Comparison of ENCODE assay signal across 8 cellular contexts in genomic region chr5:140107312-140108092, GRCh38. TPM values are rescaled to one million over a fixed set of nuclear protein-coding genes. Genes with fewer than 3 reads are reported as not detected.
DNase-seq lines count a peak whose midpoint lies in the region; ATAC-seq and TF ChIP-seq lines count a peak whose summit lies in the region.

No MANE protein-coding gene starts in this region.

- peak overlapping the region; percentile 57 to 75 (median 66) for H3K4me3 ChIP-seq in BLaER1 treated with 17β-estradiol and CSF1 and Interleukin-3, amounts not matched to agents 10 nM and 100 nM
- peak overlapping the region; percentile 54 to 80 (median 54) for H3K4me3 ChIP-seq in liver (ENCODE audit: low read depth in 1 of 3, low read length in 3 of 3)

- peak in 1 of 2 donors; percentile 49 for TF ChIP-seq RAD21 in liver (IDR thresholded peaks at IDR 0.05)

- H3K27ac ChIP-seq in BLaER1 treated with 17β-estradiol and CSF1 and Interleukin-3, amounts not matched to agents 10 nM and 100 nM: peak overlapping the region; percentile 72 to 89 (median 82)
- peak overlapping the region; percentile 88 to 97 for H3K27ac ChIP-seq in liver (ENCODE audit: low read depth in 1 of 2, low read length in 2 of 2)

- no peaks in the 10 kb centered on the region for H3K9me3 ChIP-seq in BLaER1 treated with 17β-estradiol and CSF1 and Interleukin-3, amounts not matched to agents 10 nM and 100 nM (replicated peaks in 1 of 11)
- H3K9me3 ChIP-seq in liver (ENCODE audit: control insufficient read depth in 4 of 4, low read length in 3 of 4): no peaks in the 10 kb centered on the region

- peaks cover 45 to 49% (median 46%) of the 10 kb centered on the region in 11 experiments for H3K27me3 ChIP-seq in BLaER1 treated with 17β-estradiol and CSF1 and Interleukin-3, amounts not matched to agents 10 nM and 100 nM
- no peaks in the 10 kb centered on the region for H3K27me3 ChIP-seq in liver (ENCODE audit: control insufficient read depth in 4 of 4, insufficient read depth in 4 of 4, low read length in 3 of 4)

- under 1% methylated on average over 88 of the region's 88 CpGs for WGBS in liver

- peak; percentile 87 for DNase-seq in GM19238 (ENCODE audit: insufficient read length, low spot score)
- DNase-seq in NCI-H526 (lab: John Stamatoyannopoulos, UW): peak; percentile 93 to 98
- DNase-seq in activated CD4-positive, alpha-beta T cell treated with anti-CD3 and anti-CD28 coated beads, Interleukin-2, amount 50 U/mL, for 1 hour: peak; percentile 93
- DNase-seq in dedifferentiated amniotic fluid mesenchymal stem cell (ENCODE audit: extremely low spot score): peak; percentile 86
- peak; percentile 92 for DNase-seq in stimulated activated CD4-positive, alpha-beta T cell treated with anti-CD3 and anti-CD28 coated beads, Interleukin-4, amount 100 ng/mL, for 1 hour

- no peaks in the 10 kb centered on the region for H3K36me3 ChIP-seq in BLaER1 treated with 17β-estradiol and CSF1 and Interleukin-3, amounts not matched to agents 10 nM and 100 nM
- H3K36me3 ChIP-seq in liver (ENCODE audit: control insufficient read depth in 4 of 4, insufficient read depth in 3 of 4, low read depth in 1 of 4, low read length in 3 of 4): no peaks in the 10 kb centered on the region

- peak; percentile 89 for ATAC-seq in HG03439 (IDR thresholded peaks at IDR 0.05; ENCODE audit: unreplicated experiment)

- H3K9ac ChIP-seq in BLaER1 treated with 17β-estradiol and CSF1 and Interleukin-3, amounts not matched to agents 10 nM and 100 nM: peak overlapping the region; percentile 72 to 86 (median 83)
- H3K9ac ChIP-seq in liver (ENCODE audit: low read depth in 1 of 2, low read length in 2 of 2): peak overlapping the region; percentile 63 to 79

- peaks cover 21 to 40% (median 27%) of the 10 kb centered on the region in 10 experiments for H3K4me1 ChIP-seq in BLaER1 treated with 17β-estradiol and CSF1 and Interleukin-3, amounts not matched to agents 10 nM and 100 nM
- peaks cover 5 to 39% (median 29%) of the 10 kb centered on the region in 4 donors for H3K4me1 ChIP-seq in liver (ENCODE audit: control insufficient read depth in 4 of 4, insufficient read depth in 4 of 4, low read length in 3 of 4)

- H4K20me1 ChIP-seq in BLaER1 treated with 17β-estradiol and CSF1 and Interleukin-3, amounts not matched to agents 10 nM and 100 nM: peaks cover 37 to 45% (median 42%) of the 10 kb centered on the region in 11 experiments

- peak; percentile 11 for TF ChIP-seq CTCF in liver (IDR thresholded peaks at IDR 0.05; ENCODE audit: low read depth, low read length, missing input control)

- peak overlapping the region; percentile 85 to 99 (median 95) for H3K4me2 ChIP-seq in BLaER1 treated with 17β-estradiol and CSF1 and Interleukin-3, amounts not matched to agents 10 nM and 100 nM

TF ChIP-seq in liver, 16 proteins besides CTCF, POLR2A, EP300 and RAD21:
- TF ChIP-seq, protein P1, sequence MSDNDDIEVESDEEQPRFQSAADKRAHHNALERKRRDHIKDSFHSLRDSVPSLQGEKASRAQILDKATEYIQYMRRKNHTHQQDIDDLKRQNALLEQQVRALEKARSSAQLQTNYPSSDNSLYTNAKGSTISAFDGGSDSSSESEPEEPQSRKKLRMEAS (IDR thresholded peaks at IDR 0.05): peak; percentile 16
- TF ChIP-seq JUND (IDR thresholded peaks at IDR 0.05): no peak
- TF ChIP-seq FOXA2 (IDR thresholded peaks at IDR 0.05): no peak
- peak; percentile 7 to 28 for TF ChIP-seq EGR1 (IDR thresholded peaks at IDR 0.05; ENCODE audit: low read depth in 2 of 2)
- TF ChIP-seq RXRA (IDR thresholded peaks at IDR 0.05): no peak
- TF ChIP-seq YY1 (IDR thresholded peaks at IDR 0.05): peak; percentile 60
- TF ChIP-seq HNF4A (conservative IDR thresholded peaks at IDR 0.05): peak in 1 of 2 donors; percentile 24
- TF ChIP-seq, protein P2, sequence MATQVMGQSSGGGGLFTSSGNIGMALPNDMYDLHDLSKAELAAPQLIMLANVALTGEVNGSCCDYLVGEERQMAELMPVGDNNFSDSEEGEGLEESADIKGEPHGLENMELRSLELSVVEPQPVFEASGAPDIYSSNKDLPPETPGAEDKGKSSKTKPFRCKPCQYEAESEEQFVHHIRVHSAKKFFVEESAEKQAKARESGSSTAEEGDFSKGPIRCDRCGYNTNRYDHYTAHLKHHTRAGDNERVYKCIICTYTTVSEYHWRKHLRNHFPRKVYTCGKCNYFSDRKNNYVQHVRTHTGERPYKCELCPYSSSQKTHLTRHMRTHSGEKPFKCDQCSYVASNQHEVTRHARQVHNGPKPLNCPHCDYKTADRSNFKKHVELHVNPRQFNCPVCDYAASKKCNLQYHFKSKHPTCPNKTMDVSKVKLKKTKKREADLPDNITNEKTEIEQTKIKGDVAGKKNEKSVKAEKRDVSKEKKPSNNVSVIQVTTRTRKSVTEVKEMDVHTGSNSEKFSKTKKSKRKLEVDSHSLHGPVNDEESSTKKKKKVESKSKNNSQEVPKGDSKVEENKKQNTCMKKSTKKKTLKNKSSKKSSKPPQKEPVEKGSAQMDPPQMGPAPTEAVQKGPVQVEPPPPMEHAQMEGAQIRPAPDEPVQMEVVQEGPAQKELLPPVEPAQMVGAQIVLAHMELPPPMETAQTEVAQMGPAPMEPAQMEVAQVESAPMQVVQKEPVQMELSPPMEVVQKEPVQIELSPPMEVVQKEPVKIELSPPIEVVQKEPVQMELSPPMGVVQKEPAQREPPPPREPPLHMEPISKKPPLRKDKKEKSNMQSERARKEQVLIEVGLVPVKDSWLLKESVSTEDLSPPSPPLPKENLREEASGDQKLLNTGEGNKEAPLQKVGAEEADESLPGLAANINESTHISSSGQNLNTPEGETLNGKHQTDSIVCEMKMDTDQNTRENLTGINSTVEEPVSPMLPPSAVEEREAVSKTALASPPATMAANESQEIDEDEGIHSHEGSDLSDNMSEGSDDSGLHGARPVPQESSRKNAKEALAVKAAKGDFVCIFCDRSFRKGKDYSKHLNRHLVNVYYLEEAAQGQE (IDR thresholded peaks at IDR 0.05): peak; percentile 60
- TF ChIP-seq SP1 (IDR thresholded peaks at IDR 0.05): peak; percentile 59
- no peak for TF ChIP-seq HNF4G (IDR thresholded peaks at IDR 0.05)
- TF ChIP-seq, protein P3, sequence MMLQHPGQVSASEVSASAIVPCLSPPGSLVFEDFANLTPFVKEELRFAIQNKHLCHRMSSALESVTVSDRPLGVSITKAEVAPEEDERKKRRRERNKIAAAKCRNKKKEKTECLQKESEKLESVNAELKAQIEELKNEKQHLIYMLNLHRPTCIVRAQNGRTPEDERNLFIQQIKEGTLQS (IDR thresholded peaks at IDR 0.05): no peak
- TF ChIP-seq TAF1 (conservative IDR thresholded peaks at IDR 0.05): peak; percentile 41
- no peak for TF ChIP-seq GABPA (IDR thresholded peaks at IDR 0.05 in 1 of 2, conservative IDR thresholded peaks at IDR 0.05 in 1 of 2)
- no peak for TF ChIP-seq NR2F2 (IDR thresholded peaks at IDR 0.05)
- TF ChIP-seq ZBTB33 (IDR thresholded peaks at IDR 0.05): peak; percentile 56
- TF ChIP-seq FOXA1 (IDR thresholded peaks at IDR 0.05): peak; percentile 60

RNA-seq across cellular contexts. Expression of gene PURA, which starts 6.4 kb away (rescaled TPM):
- 10 to 100 TPM in 1 of 2 donors, 1 to 10 TPM in 1; 6.9 to 14.7 TPM for total RNA-seq in liver
- 1 to 10 TPM; 2.8 to 4.3 TPM for polyA plus RNA-seq in liver

RNA-seq across cellular contexts. Expression of gene IGIP, which starts 18.2 kb away (rescaled TPM):
- 10 to 100 TPM in 1 of 2 donors, 1 to 10 TPM in 1; 4.1 to 11.8 TPM for total RNA-seq in liver
- polyA plus RNA-seq in liver: 1 to 10 TPM; 2.3 to 3.3 TPM

Comparison
In these comparisons a context has a peak if more than half of its experiments do, and no peak if none do; other contexts are left out.
1. Peak in every context shown above with its lines: DNase-seq, ATAC-seq, H3K4me3 ChIP-seq and H3K27ac ChIP-seq.